ENCODE assay signal across 26 cellular contexts in the genomic region with DNA sequence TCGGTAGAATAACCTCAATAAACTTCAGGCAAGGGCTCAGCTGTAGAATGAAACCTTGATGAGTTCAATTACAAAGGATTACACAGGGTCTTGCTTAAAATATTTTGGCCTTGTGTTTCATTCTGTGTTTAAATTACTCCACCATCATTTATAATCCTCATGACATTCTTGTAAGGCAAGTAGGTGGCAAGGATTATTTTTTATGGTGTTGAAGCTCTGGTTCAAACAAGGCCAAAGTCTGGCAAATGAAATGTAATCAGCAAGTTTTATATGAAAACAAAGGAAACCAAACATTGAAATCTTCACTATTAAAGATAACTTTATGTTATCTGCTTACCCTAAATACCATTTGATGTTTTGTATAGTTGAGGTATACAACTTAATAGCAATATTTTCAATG.
DNase-seq lines count a peak whose midpoint lies in the region; ATAC-seq, FAIRE-seq and TF ChIP-seq lines count a peak whose summit lies in the region.
"Had no signal": no experiment of that assay in that cellular context is flagged by ENCODE, and none has a peak within 500 bp of the region (broad histone marks: within the 10 kb centered on the region; RNA-seq: fewer than 3 reads in every experiment).

No MANE protein-coding gene starts in this region.

- no peaks in the 10 kb centered on the region for H3K36me3 Mint-ChIP-seq in HFFc6 (ENCODE audit: low read depth)
- H3K36me3 Mint-ChIP-seq: CD14-positive monocyte; CD4-positive, alpha-beta memory T cell had no signal

- H3K4me3 Mint-ChIP-seq in HFFc6: no peak overlapping the region
- H3K4me3 Mint-ChIP-seq: CD14-positive monocyte; CD4-positive, alpha-beta memory T cell had no signal

- no peaks in the 10 kb centered on the region for H3K9me3 Mint-ChIP-seq in HFFc6
- H3K9me3 Mint-ChIP-seq: CD4-positive, alpha-beta memory T cell had no signal

- no peaks in the 10 kb centered on the region for H3K4me1 Mint-ChIP-seq in HFFc6 (ENCODE audit: low read depth)

- no peak overlapping the region for H3K27ac Mint-ChIP-seq in HFFc6
- H3K27ac Mint-ChIP-seq: CD14-positive monocyte; CD4-positive, alpha-beta memory T cell had no signal

- TF ChIP-seq CTCF in Panc1 (IDR thresholded peaks at IDR 0.05) (no peak), pancreas (IDR thresholded peaks at IDR 0.05) (no peak), HFFc6 (IDR thresholded peaks at IDR 0.05) (no peak)

- H3K4me1 ChIP-seq in Panc1 (ENCODE audit: control insufficient read depth, insufficient read depth, low read length) (peaks cover 12% of the 10 kb centered on the region; the same call in 1 of the 2 replicates), pancreas (peaks cover 0 to 6% (median 0%) of the 10 kb centered on the region in 3 donors)
- H3K4me1 ChIP-seq: A549, BE2C had no signal

- H3K27me3 Mint-ChIP-seq in HFFc6 (ENCODE audit: insufficient read depth): peaks cover 28% of the 10 kb centered on the region

- FAIRE-seq in endometrium (lab: Jason Lieb, UNC): peak; percentile 8
- peak; percentile 13 for FAIRE-seq in pancreas (lab: Jason Lieb, UNC)
- FAIRE-seq: A549, D721Med, GM12878, GM19239, H1 had no signal

- H3K4me3 ChIP-seq in Panc1 (ENCODE audit: low read depth in 2 of 2, low read length in 2 of 2) (no peak overlapping the region), pancreas (no peak overlapping the region)
- H3K4me3 ChIP-seq: A549; BLaER1 treated with 17β-estradiol and CSF1 and Interleukin-3, amounts not matched to agents 10 nM and 100 nM; GM12878 had no signal

- ATAC-seq in Panc1: no peak
- no peak for ATAC-seq in pancreas
- ATAC-seq in GM21737 (IDR thresholded peaks at IDR 0.05; ENCODE audit: unreplicated experiment): no peak
- ATAC-seq: A549, GM12878 had no signal

- POLR2A ChIA-PET in Panc1 (lab: Charles Lee): no interaction called here

- CTCF ChIA-PET in Panc1 (lab: Charles Lee): no interaction called here

- WGBS in pancreas, 2 donors: 27 to 38% methylated on average over 1 of the region's 1 CpG

- intact Hi-C loops in Panc1 (cut with micrococcal nuclease; ENCODE audit: unreplicated experiment): no loop called here
- intact Hi-C loops in pancreas (cut with DNase I): no loop called here

- DNase-seq in Panc1 (ENCODE audit: low read depth, low spot score): no peak
- peak; percentile 11 for DNase-seq in left kidney (ENCODE audit: low read depth, low spot score)
- DNase-seq in pancreas: no peak
- no peak for DNase-seq in HFFc6
- DNase-seq in CD1c-positive myeloid dendritic cell (ENCODE audit: extremely low spot score): no peak
- no peak for DNase-seq in NCI-H2227 treated with DMSO at 0.1 percent for 48 hours (lab: John Stamatoyannopoulos, UW)
- DNase-seq: 8988T; ACHN; AML-193; BE2C; CD4-positive, alpha-beta memory T cell; DMS 273 treated with DMSO at 0.1 percent for 48 hours; DMS79; EL; GDM1; H7; HCEC 1CT had no signal

- no peaks in the 10 kb centered on the region for H3K36me3 ChIP-seq in Panc1 (ENCODE audit: control insufficient read depth, insufficient read depth, low read length)
- H3K36me3 ChIP-seq in pancreas: no peaks in the 10 kb centered on the region
- H3K36me3 ChIP-seq: BE2C; BLaER1 treated with 17β-estradiol and CSF1 and Interleukin-3, amounts not matched to agents 10 nM and 100 nM had no signal

- in situ Hi-C loops in Panc1 (cut with HindIII; ENCODE audit: low pct_unique_long_range_greater_than_20kb, low sequenced_read_pairs): no loop called here

- 0 out of 2 replicates have a peak overlapping the region, but pooled peaks have one; percentile 4 for H3K27ac ChIP-seq in Panc1 (ENCODE audit: low read length)
- no peak overlapping the region for H3K27ac ChIP-seq in pancreas
- H3K27ac ChIP-seq: A549; BLaER1 treated with 17β-estradiol and CSF1 and Interleukin-3, amounts not matched to agents 10 nM and 100 nM had no signal

- no TSS peak for BruUV-seq in Panc1 (replicated peaks; lab: Mats Ljungman, UMichigan)

- H3K27me3 ChIP-seq in Panc1 (ENCODE audit: control insufficient read depth, insufficient read depth, low read length) (no peaks in the 10 kb centered on the region), pancreas (no peaks in the 10 kb centered on the region)
- H3K27me3 ChIP-seq: BE2C; BLaER1 treated with 17β-estradiol and CSF1 and Interleukin-3, amounts not matched to agents 10 nM and 100 nM had no signal

- H3K9me3 ChIP-seq in Panc1 (ENCODE audit: control insufficient read depth, insufficient read depth, low read depth, low read length): no peaks in the 10 kb centered on the region
- H3K9me3 ChIP-seq in pancreas: no peaks in the 10 kb centered on the region
- H3K9me3 ChIP-seq: A549; BE2C; BLaER1 treated with 17β-estradiol and CSF1 and Interleukin-3, amounts not matched to agents 10 nM and 100 nM had no signal
